9 cellular contexts compared by ENCODE assay signal in genomic region chr1:176696109-176696508, GRCh38.
DNase-seq lines count a peak whose midpoint lies in the region; ATAC-seq and TF ChIP-seq lines count a peak whose summit lies in the region.
"Had no signal": no experiment of that assay in that cellular context is flagged by ENCODE, and none has a peak within 500 bp of the region (broad histone marks: within the 10 kb centered on the region; RNA-seq: fewer than 3 reads in every experiment).

No MANE protein-coding gene starts in this region.

- TF ChIP-seq CTCF in WERI-Rb-1 (IDR thresholded peaks at IDR 0.05; ENCODE audit: low read depth, low read length), result no peak
- TF ChIP-seq CTCF in lower lobe of right lung (IDR thresholded peaks at IDR 0.05), result no peak

- no peaks in the 10 kb centered on the region for H3K27me3 ChIP-seq in WERI-Rb-1 (ENCODE audit: insufficient read depth, low read depth, severe bottlenecking)
- no peaks in the 10 kb centered on the region for H3K27me3 ChIP-seq in lower lobe of right lung (ENCODE audit: low read depth)

- H3K27ac ChIP-seq in WERI-Rb-1 (no peak overlapping the region), lower lobe of right lung (no peak overlapping the region)

- intact Hi-C loops in lower lobe of right lung (cut with DNase I), result no loop called here

- ATAC-seq in lower lobe of right lung (peak in 1 of 2 donors; percentile 75), HG02642 (IDR thresholded peaks at IDR 0.05; ENCODE audit: poor library complexity, unreplicated experiment) (no peak), HG02840 (IDR thresholded peaks at IDR 0.05; ENCODE audit: low FRiP score, unreplicated experiment) (no peak), HG03196 (IDR thresholded peaks at IDR 0.05; ENCODE audit: unreplicated experiment) (no peak)

- H3K9me3 ChIP-seq in WERI-Rb-1 (ENCODE audit: severe bottlenecking) (no peaks in the 10 kb centered on the region), lower lobe of right lung (no peaks in the 10 kb centered on the region)

- peaks cover 13% of the 10 kb centered on the region for H3K4me1 ChIP-seq in lower lobe of right lung

- DNase-seq in DMS153 treated with DMSO at 0.1 percent for 48 hours (lab: John Stamatoyannopoulos, UW; ENCODE audit: unreplicated experiment) (peak; percentile 94), NCI-H187 treated with DMSO at 0.1 percent for 48 hours (lab: John Stamatoyannopoulos, UW) (peak; percentile 99), WERI-Rb-1 (peak; percentile 35), lower lobe of right lung (peak; percentile 48), LoVo (ENCODE audit: low spot score) (no peak)
- DNase-seq: KG1 had no signal

- no peaks in the 10 kb centered on the region for H3K36me3 ChIP-seq in WERI-Rb-1
- H3K36me3 ChIP-seq in lower lobe of right lung, result no peaks in the 10 kb centered on the region

- no peak overlapping the region for H3K4me3 ChIP-seq in WERI-Rb-1 (ENCODE audit: low read depth, low read length)
- H3K4me3 ChIP-seq in lower lobe of right lung, result no peak overlapping the region
